18 cellular contexts compared by ENCODE assay signal in genomic region chr12:49340971-49341776, GRCh38. TPM values are rescaled to one million over a fixed set of nuclear protein-coding genes. Genes with fewer than 3 reads are reported as not detected.
DNase-seq lines count a peak whose midpoint lies in the region; ATAC-seq, FAIRE-seq and TF ChIP-seq lines count a peak whose summit lies in the region.
"Had no signal": no experiment of that assay in that cellular context is flagged by ENCODE, and none has a peak within 500 bp of the region (broad histone marks: within the 10 kb centered on the region; RNA-seq: fewer than 3 reads in every experiment).

No MANE protein-coding gene starts in this region.

- no peak overlapping the region for H3K4me2 ChIP-seq in IMR-90 (ENCODE audit: low read depth, low read length)
- 0 out of 2 replicates have a peak overlapping the region, but pooled peaks have one; percentile 87 for H3K4me2 ChIP-seq in HepG2 (ENCODE audit: low read depth, low read length)

- H3K27me3 Mint-ChIP-seq in activated CD4-positive, alpha-beta T cell treated with anti-CD3 and anti-CD28 coated beads, Interleukin-2, amount 10 ng/mL, durations not matched to agents 7 days and 5 days = peaks cover 86% of the 10 kb centered on the region

- TF ChIP-seq POLR2A in IMR-90 (IDR thresholded peaks at IDR 0.05; ENCODE audit: low read depth, low read length) (no peak), HepG2 (IDR thresholded peaks at IDR 0.05; ENCODE audit: insufficient read depth in 1 of 2, low read depth in 2 of 2, low read length in 2 of 2) (no peak)

- no peak for TF ChIP-seq CTCF in 22Rv1 (IDR thresholded peaks at IDR 0.05)
- TF ChIP-seq CTCF in IMR-90 (conservative IDR thresholded peaks at IDR 0.05; ENCODE audit: low read depth, low read length) = no peak
- TF ChIP-seq CTCF in HepG2 (CRISPR knock-in tag; IDR thresholded peaks at IDR 0.05) = no peak

- no peak for TF ChIP-seq EP300 in HepG2 (IDR thresholded peaks at IDR 0.05; ENCODE audit: low read depth in 2 of 2, low read length in 2 of 2)
- TF ChIP-seq EP300 in HepG2 (CRISPR knock-in tag; IDR thresholded peaks at IDR 0.05; ENCODE audit: borderline replicate concordance) = no peak

- peak overlapping the region; percentile 11; the same call in 1 of the 2 replicates for H3K23ac ChIP-seq in IMR-90 (ENCODE audit: low read depth, low read length)

- H3K27ac ChIP-seq in 22Rv1 (0 out of 2 replicates have a peak overlapping the region, but pooled peaks have one; percentile 25), IMR-90 (ENCODE audit: insufficient read depth, low read length) (no peak overlapping the region), HepG2 (ENCODE audit: extremely low read length, insufficient read depth, low read length) (no peak overlapping the region)
- H3K27ac ChIP-seq: prostate gland, thoracic aorta had no signal

- H2BK5ac ChIP-seq in IMR-90 (ENCODE audit: low read depth, low read length, poor library complexity, severe bottlenecking) = no peak overlapping the region

- H3K18ac ChIP-seq in IMR-90 (ENCODE audit: low read depth, low read length) = no peak overlapping the region

- H2BK20ac ChIP-seq in IMR-90 (ENCODE audit: low read depth, low read length) = no peak overlapping the region

- no peak overlapping the region for H3K4ac ChIP-seq in IMR-90 (ENCODE audit: low read depth, low read length)

- TF ChIP-seq RAD21 in IMR-90 (IDR thresholded peaks at IDR 0.05; ENCODE audit: low read length) (no peak), HepG2 (CRISPR knock-in tag; IDR thresholded peaks at IDR 0.05) (no peak)

- in situ Hi-C loops in IMR-90 (cut with MboI; ENCODE audit: low sequenced_read_pairs) = no loop called here
- in situ Hi-C loops in HepG2 (cut with HindIII; ENCODE audit: extremely low pct_ligation_motif_present, low pct_unique_long_range_greater_than_20kb) = loop anchor here (10.0 kb wide), 1 partner anchor 56 kb away; no protein-coding TSS in a partner anchor

- dilution Hi-C loops in IMR-90 (cut with HindIII; ENCODE audit: low sequenced_read_pairs, unreplicated experiment) = no loop called here

- FAIRE-seq in HepG2 (lab: Jason Lieb, UNC) = no peak
- FAIRE-seq: astrocyte, HTR-8/SVneo, TTC549 had no signal

- WGBS in IMR-90 (ENCODE audit: extremely low coverage in 2 of 2, insufficient read length in 1 of 2), 2 experiments = 55% methylated on average over 2 of the region's 14 CpGs; no CpG with 5 or more reads in 1 of the 2 experiments
- 39% methylated on average over 11 of the region's 14 CpGs for WGBS in HepG2 (ENCODE audit: low lambda C conversion rate)

- no peaks in the 10 kb centered on the region for H3K79me2 ChIP-seq in HepG2 (ENCODE audit: insufficient read depth, low read length)

- no peak overlapping the region for H3K4me3 Mint-ChIP-seq in activated CD4-positive, alpha-beta T cell treated with anti-CD3 and anti-CD28 coated beads, Interleukin-2, amount 10 ng/mL, durations not matched to agents 7 days and 5 days
- H3K4me3 Mint-ChIP-seq: activated CD8-positive, alpha-beta T cell treated with anti-CD3 and anti-CD28 coated beads, Interleukin-2, amount 10 ng/mL, durations not matched to agents 7 days and 5 days had no signal

- H2BK15ac ChIP-seq in IMR-90 (ENCODE audit: low read depth, low read length) = no peak overlapping the region

- H3K4me1 ChIP-seq in IMR-90 (ENCODE audit: control insufficient read depth, insufficient read depth, low read length) = peaks cover 8% of the 10 kb centered on the region; the same call in 1 of the 2 replicates
- H3K4me1 ChIP-seq in HepG2 (ENCODE audit: insufficient read depth, low read length) = peaks cover 47% of the 10 kb centered on the region

- no peak overlapping the region for H3K27ac Mint-ChIP-seq in activated CD4-positive, alpha-beta T cell treated with anti-CD3 and anti-CD28 coated beads, Interleukin-2, amount 10 ng/mL, durations not matched to agents 7 days and 5 days
- H3K27ac Mint-ChIP-seq: activated CD8-positive, alpha-beta T cell treated with anti-CD3 and anti-CD28 coated beads, Interleukin-2, amount 10 ng/mL, durations not matched to agents 7 days and 5 days; activated T-helper 17 cell treated with anti-CD3 and anti-CD28 coated beads, Interleukin-2, amount 50 U/mL, for 72 hours had no signal

- no peak overlapping the region for H4K91ac ChIP-seq in IMR-90 (ENCODE audit: insufficient read depth, low read depth, low read length)

- intact Hi-C loops in IMR-90 (cut with micrococcal nuclease) = no loop called here
- intact Hi-C loops in HepG2 (cut with micrococcal nuclease; ENCODE audit: unreplicated experiment) = no loop called here

- no peak overlapping the region for H3K14ac ChIP-seq in IMR-90 (replicated peaks; ENCODE audit: low read depth, low read length)

- H2AFZ ChIP-seq in IMR-90 (replicated peaks; ENCODE audit: low read length, poor library complexity) (no peak overlapping the region), HepG2 (ENCODE audit: low read length) (no peak overlapping the region)

- no peaks in the 10 kb centered on the region for H3K9me3 Mint-ChIP-seq in activated CD4-positive, alpha-beta T cell treated with anti-CD3 and anti-CD28 coated beads, Interleukin-2, amount 10 ng/mL, durations not matched to agents 7 days and 5 days
- H3K9me3 Mint-ChIP-seq: activated T-helper 17 cell treated with anti-CD3 and anti-CD28 coated beads, Interleukin-2, amount 50 U/mL, for 72 hours had no signal

- no peaks in the 10 kb centered on the region for H3K36me3 Mint-ChIP-seq in activated CD4-positive, alpha-beta T cell treated with anti-CD3 and anti-CD28 coated beads, Interleukin-2, amount 10 ng/mL, durations not matched to agents 7 days and 5 days (ENCODE audit: low read depth)

- POLR2A ChIA-PET in IMR-90 (lab: Charles Lee; ENCODE audit: unreplicated experiment) = no interaction called here
- POLR2A ChIA-PET in HepG2 (lab: Yijun Ruan, JAX) = interaction anchor here (1.1 to 1.7 kb wide), 3 partner anchors 9 to 400 kb away, joined by 4 to 10 read pairs (median 7); partner anchors contain the start of genes TMBIM6 and TROAP
- POLR2A ChIA-PET in activated CD4-positive, alpha-beta T cell treated with anti-CD3 and anti-CD28 coated beads, Interleukin-2, amount 10 ng/mL, durations not matched to agents 7 days and 5 days (lab: Charles Lee) = no interaction called here

- no peak overlapping the region for H2AK5ac ChIP-seq in IMR-90 (ENCODE audit: low read depth, low read length)

- H2AK9ac ChIP-seq in IMR-90 (replicated peaks; ENCODE audit: low read depth, low read length, poor library complexity) = no peak overlapping the region

- H3K9me1 ChIP-seq in IMR-90 (ENCODE audit: insufficient read depth, low read length) = peaks cover 5% of the 10 kb centered on the region; the same call in 1 of the 2 replicates

- H3K4me1 Mint-ChIP-seq in activated CD4-positive, alpha-beta T cell treated with anti-CD3 and anti-CD28 coated beads, Interleukin-2, amount 10 ng/mL, durations not matched to agents 7 days and 5 days = peaks cover 34% of the 10 kb centered on the region

- H4K20me1 ChIP-seq in IMR-90 (ENCODE audit: insufficient read depth, low read length) = 0 out of 2 replicates have a peak, but pooled peaks cover 5% of the 10 kb centered on the region
- 0 out of 2 replicates have a peak, but pooled peaks cover 6% of the 10 kb centered on the region for H4K20me1 ChIP-seq in HepG2 (ENCODE audit: insufficient read depth, low read length)

- CTCF ChIA-PET in IMR-90 (lab: Yijun Ruan, JAX) (interaction anchor here (0.6 to 2.9 kb wide), 5 partner anchors 9 to 53 kb away, joined by 3 to 24 read pairs (median 4); partner anchors contain the start of gene TROAP), HepG2 (lab: Yijun Ruan, JAX; ENCODE audit: low intra/inter-chr PET ratio, low total read pairs) (interaction anchor here (1.6 to 3.7 kb wide), 2 partner anchors 9 to 173 kb away, joined by 4 to 56 read pairs; no protein-coding TSS in a partner anchor)
- CTCF ChIA-PET in activated CD4-positive, alpha-beta T cell treated with anti-CD3 and anti-CD28 coated beads, Interleukin-2, amount 10 ng/mL, durations not matched to agents 7 days and 5 days (lab: Charles Lee) = interaction anchor here (0.7 to 4.0 kb wide), 16 partner anchors 9 to 170 kb away, joined by 3 to 32 read pairs (median 4); partner anchors contain the start of genes PRPH, SPATS2 and TROAP

- BruUV-seq in IMR-90 (replicated peaks; lab: Mats Ljungman, UMichigan) = no TSS peak
- no TSS peak for BruUV-seq in HepG2 (replicated peaks; lab: Mats Ljungman, UMichigan)

- H3K4me3 ChIP-seq in IMR-90 (ENCODE audit: insufficient read depth, low read depth, low read length) = no peak overlapping the region
- peak overlapping the region in 1 of 3 experiments; percentile 71; a peak in 1 of 6 replicates for H3K4me3 ChIP-seq in HepG2 (replicated peaks in 1 of 3; ENCODE audit: insufficient read depth in 1 of 3, low read depth in 2 of 3, low read length in 3 of 3)

- H4K8ac ChIP-seq in IMR-90 (ENCODE audit: low read depth in 2 of 2, low read length in 2 of 2) = no peak overlapping the region

- H3K56ac ChIP-seq in IMR-90 (ENCODE audit: extremely low read depth, insufficient read depth, low read length) = no peak overlapping the region

- H3K36me3 ChIP-seq in IMR-90 (ENCODE audit: control insufficient read depth, insufficient read depth, low read length) (no peaks in the 10 kb centered on the region), HepG2 (replicated peaks in 1 of 2; ENCODE audit: control insufficient read depth in 1 of 2, insufficient read depth in 2 of 2, low read length in 2 of 2) (no peaks in the 10 kb centered on the region)
- H3K36me3 ChIP-seq: prostate gland, thoracic aorta had no signal

- DNase-seq in IMR-90 (no peak), HepG2 (ENCODE audit: low spot score) (no peak), NCI-H345 (lab: John Stamatoyannopoulos, UW) (no peak)
- no peak for DNase-seq in activated CD4-positive, alpha-beta T cell treated with anti-CD3 and anti-CD28 coated beads, Interleukin-2, amount 10 ng/mL, durations not matched to agents 7 days and 5 days
- DNase-seq in stimulated activated CD4-positive, alpha-beta T cell treated with anti-CD3 and anti-CD28 coated beads, Interleukin-2, amount 100 ng/mL, for 24 hours = no peak
- DNase-seq: activated CD8-positive, alpha-beta T cell treated with anti-CD3 and anti-CD28 coated beads, Interleukin-2, amount 10 ng/mL, durations not matched to agents 7 days and 5 days; NCI-H1048 had no signal

- no peaks in the 10 kb centered on the region for H3K9me3 ChIP-seq in IMR-90 (ENCODE audit: control insufficient read depth, insufficient read depth, low read length)
- no peaks in the 10 kb centered on the region for H3K9me3 ChIP-seq in HepG2 (ENCODE audit: low read length)
- H3K9me3 ChIP-seq: Caco-2, prostate gland, thoracic aorta had no signal

- H3K79me1 ChIP-seq in IMR-90 (ENCODE audit: low read depth in 1 of 2, low read length in 2 of 2) = no peaks in the 10 kb centered on the region

- no peak overlapping the region for H3K9ac ChIP-seq in IMR-90 (ENCODE audit: low read depth, low read length)
- H3K9ac ChIP-seq in HepG2 (ENCODE audit: insufficient read depth, low read depth, low read length) = no peak overlapping the region

- no peak overlapping the region for H4K5ac ChIP-seq in IMR-90 (ENCODE audit: low read depth, low read length)

- H2BK120ac ChIP-seq in IMR-90 (ENCODE audit: low read depth, low read length) = no peak overlapping the region

- no peak for ATAC-seq in IMR-90 (ENCODE audit: low read depth)
- ATAC-seq in HepG2 = no peak
- ATAC-seq: activated CD8-positive, alpha-beta T cell treated with anti-CD3 and anti-CD28 coated beads, Interleukin-2, amount 10 ng/mL, durations not matched to agents 7 days and 5 days had no signal

- H3K27me3 ChIP-seq in IMR-90 (ENCODE audit: control insufficient read depth, insufficient read depth, low read length) (peaks cover 87% of the 10 kb centered on the region), HepG2 (ENCODE audit: control insufficient read depth in 1 of 2, insufficient read depth in 2 of 2, low read length in 2 of 2) (peaks cover 20 to 88% of the 10 kb centered on the region in 2 experiments; a peak in 4 of 5 replicates)

RNA-seq across cellular contexts. Expression of gene C1QL4, which starts 4.2 kb away (rescaled TPM):
- total RNA-seq in IMR-90 (2012; rRNA removed) = 0.18 and 0.28 TPM in 2 replicates
- 0.46 and 0.60 TPM in 2 replicates for polyA plus RNA-seq in IMR-90 (2012; rRNA removed)
- polyA plus RNA-seq in IMR-90 (2012; cell fraction: cytosol; rRNA removed) = 0.55 and 0.96 TPM in 2 replicates
- 0.84 and 1.3 TPM in 2 replicates for polyA plus RNA-seq in IMR-90 (2012; cell fraction: nucleus; rRNA removed; ENCODE audit: low replicate concordance)
- not detected in 2 replicates for total RNA-seq in HepG2 (2016; rRNA removed; fragmentation: Illumina TruSeq; extraction: Trizol)
- total RNA-seq in HepG2 (2016; cell fraction: cytosol; rRNA removed; fragmentation: Illumina TruSeq; extraction: Trizol; ENCODE audit: low read depth) = not detected in 2 replicates
- not detected in 2 replicates for total RNA-seq in HepG2 (2016; cell fraction: insoluble cytoplasmic fraction; rRNA removed; fragmentation: Illumina TruSeq; extraction: Trizol)
- total RNA-seq in HepG2 (2016; cell fraction: membrane; rRNA removed; fragmentation: Illumina TruSeq; extraction: Trizol) = not detected in 2 replicates
- not detected in 2 replicates for total RNA-seq in HepG2 (2016; cell fraction: nucleus; rRNA removed; fragmentation: Illumina TruSeq; extraction: Trizol)
- polyA plus RNA-seq in HepG2 (2011; rRNA removed) = 0.03 TPM in 2 replicates
- 0.06 and 0.08 TPM in 2 replicates for polyA plus RNA-seq in HepG2 (2011; cell fraction: cytosol; rRNA removed)
- 0.07 TPM in 1 of 2 replicates, not detected in the other for polyA plus RNA-seq in HepG2 (2011; cell fraction: nucleus; rRNA removed)
- polyA plus RNA-seq in HepG2 (2012) = 0.07 and 0.12 TPM in 2 replicates
- polyA plus RNA-seq in HepG2 (2016; cell fraction: cytosol; fragmentation: Illumina TruSeq; extraction: Trizol; ENCODE audit: low read depth) = not detected in 2 replicates
- polyA plus RNA-seq in HepG2 (2016; cell fraction: insoluble cytoplasmic fraction; fragmentation: Illumina TruSeq; extraction: Trizol; ENCODE audit: low read depth) = not detected in 2 replicates
- not detected in 2 replicates for polyA plus RNA-seq in HepG2 (2016; cell fraction: membrane; fragmentation: Illumina TruSeq; extraction: Trizol; ENCODE audit: low read depth)
- not detected in 2 replicates for polyA plus RNA-seq in HepG2 (2016; cell fraction: nucleus; fragmentation: Illumina TruSeq; extraction: Trizol; ENCODE audit: insufficient read depth, low read depth)
- polyA minus RNA-seq in HepG2 (2011; rRNA and poly(A)+ RNA removed; ENCODE audit: low replicate concordance) = 0.09 TPM in 1 of 2 replicates, not detected in the other
- not detected in 2 replicates for polyA minus RNA-seq in HepG2 (2011; cell fraction: cytosol; rRNA and poly(A)+ RNA removed)
- not detected in 2 replicates for polyA minus RNA-seq in HepG2 (2011; cell fraction: nucleus; rRNA and poly(A)+ RNA removed)
- not detected for total RNA-seq in activated CD4-positive, alpha-beta T cell treated with anti-CD3 and anti-CD28 coated beads, Interleukin-2, amount 10 ng/mL, durations not matched to agents 7 days and 5 days
- total RNA-seq: activated CD8-positive, alpha-beta T cell treated with anti-CD3 and anti-CD28 coated beads, Interleukin-2, amount 10 ng/mL, durations not matched to agents 7 days and 5 days; activated T-helper 17 cell treated with anti-CD3 and anti-CD28 coated beads, Interleukin-2, amount 50 U/mL, for 72 hours; dermis microvascular lymphatic vessel endothelial cell; thoracic aorta had no signal
- polyA plus RNA-seq: fibroblast of lung had no signal

RNA-seq across cellular contexts. Expression of gene DNAJC22, which starts 5.5 kb away (rescaled TPM):
- 6.7 and 8.1 TPM in 2 replicates for total RNA-seq in IMR-90 (2012; rRNA removed)
- 8.1 and 8.2 TPM in 2 replicates for polyA plus RNA-seq in IMR-90 (2012; rRNA removed)
- 4.2 and 6.7 TPM in 2 replicates for polyA plus RNA-seq in IMR-90 (2012; cell fraction: cytosol; rRNA removed)
- 10.5 and 11.0 TPM in 2 replicates for polyA plus RNA-seq in IMR-90 (2012; cell fraction: nucleus; rRNA removed; ENCODE audit: low replicate concordance)
- 23.0 and 31.7 TPM in 2 replicates for total RNA-seq in HepG2 (2016; rRNA removed; fragmentation: Illumina TruSeq; extraction: Trizol)
- total RNA-seq in HepG2 (2016; cell fraction: cytosol; rRNA removed; fragmentation: Illumina TruSeq; extraction: Trizol; ENCODE audit: low read depth) = 8.6 and 10.6 TPM in 2 replicates
- total RNA-seq in HepG2 (2016; cell fraction: insoluble cytoplasmic fraction; rRNA removed; fragmentation: Illumina TruSeq; extraction: Trizol) = 28.2 and 31.3 TPM in 2 replicates
- total RNA-seq in HepG2 (2016; cell fraction: membrane; rRNA removed; fragmentation: Illumina TruSeq; extraction: Trizol) = 31.0 and 32.2 TPM in 2 replicates
- 18.7 and 28.7 TPM in 2 replicates for total RNA-seq in HepG2 (2016; cell fraction: nucleus; rRNA removed; fragmentation: Illumina TruSeq; extraction: Trizol)
- 25.2 and 25.3 TPM in 2 replicates for polyA plus RNA-seq in HepG2 (2011; rRNA removed)
- polyA plus RNA-seq in HepG2 (2011; cell fraction: cytosol; rRNA removed) = 21.8 and 23.4 TPM in 2 replicates
- polyA plus RNA-seq in HepG2 (2011; cell fraction: nucleus; rRNA removed) = 17.7 and 19.2 TPM in 2 replicates
- 12.3 and 19.2 TPM in 2 replicates for polyA plus RNA-seq in HepG2 (2012)
- 8.0 and 8.6 TPM in 2 replicates for polyA plus RNA-seq in HepG2 (2016; cell fraction: cytosol; fragmentation: Illumina TruSeq; extraction: Trizol; ENCODE audit: low read depth)
- polyA plus RNA-seq in HepG2 (2016; cell fraction: insoluble cytoplasmic fraction; fragmentation: Illumina TruSeq; extraction: Trizol; ENCODE audit: low read depth) = 23.5 TPM in 2 replicates
- 19.8 and 20.5 TPM in 2 replicates for polyA plus RNA-seq in HepG2 (2016; cell fraction: membrane; fragmentation: Illumina TruSeq; extraction: Trizol; ENCODE audit: low read depth)
- polyA plus RNA-seq in HepG2 (2016; cell fraction: nucleus; fragmentation: Illumina TruSeq; extraction: Trizol; ENCODE audit: insufficient read depth, low read depth) = 33.4 and 37.4 TPM in 2 replicates
- 5.2 and 42.6 TPM in 2 replicates for polyA minus RNA-seq in HepG2 (2011; rRNA and poly(A)+ RNA removed; ENCODE audit: low replicate concordance)
- 11.0 and 11.7 TPM in 2 replicates for polyA minus RNA-seq in HepG2 (2011; cell fraction: cytosol; rRNA and poly(A)+ RNA removed)
- 13.9 and 17.5 TPM in 2 replicates for polyA minus RNA-seq in HepG2 (2011; cell fraction: nucleus; rRNA and poly(A)+ RNA removed)
- not detected for total RNA-seq in activated CD4-positive, alpha-beta T cell treated with anti-CD3 and anti-CD28 coated beads, Interleukin-2, amount 10 ng/mL, durations not matched to agents 7 days and 5 days
- total RNA-seq: activated T-helper 17 cell treated with anti-CD3 and anti-CD28 coated beads, Interleukin-2, amount 50 U/mL, for 72 hours had no signal

RNA-seq across cellular contexts. Expression of gene TROAP, which starts 18.1 kb away (rescaled TPM):
- 15.6 and 21.5 TPM in 2 replicates for total RNA-seq in IMR-90 (2012; rRNA removed)
- polyA plus RNA-seq in IMR-90 (2012; rRNA removed) = 29.3 and 46.0 TPM in 2 replicates
- 13.7 and 15.7 TPM in 2 replicates for polyA plus RNA-seq in IMR-90 (2012; cell fraction: cytosol; rRNA removed)
- polyA plus RNA-seq in IMR-90 (2012; cell fraction: nucleus; rRNA removed; ENCODE audit: low replicate concordance) = 36.7 and 80.0 TPM in 2 replicates
- total RNA-seq in HepG2 (2016; rRNA removed; fragmentation: Illumina TruSeq; extraction: Trizol) = 27.0 and 30.9 TPM in 2 replicates
- total RNA-seq in HepG2 (2016; cell fraction: cytosol; rRNA removed; fragmentation: Illumina TruSeq; extraction: Trizol; ENCODE audit: low read depth) = 39.0 and 40.8 TPM in 2 replicates
- total RNA-seq in HepG2 (2016; cell fraction: insoluble cytoplasmic fraction; rRNA removed; fragmentation: Illumina TruSeq; extraction: Trizol) = 23.8 and 32.4 TPM in 2 replicates
- 29.7 and 31.6 TPM in 2 replicates for total RNA-seq in HepG2 (2016; cell fraction: membrane; rRNA removed; fragmentation: Illumina TruSeq; extraction: Trizol)
- total RNA-seq in HepG2 (2016; cell fraction: nucleus; rRNA removed; fragmentation: Illumina TruSeq; extraction: Trizol) = 29.6 and 32.8 TPM in 2 replicates
- 14.8 and 22.5 TPM in 2 replicates for polyA plus RNA-seq in HepG2 (2011; rRNA removed)
- 5.9 and 12.4 TPM in 2 replicates for polyA plus RNA-seq in HepG2 (2011; cell fraction: cytosol; rRNA removed)
- 41.8 and 61.6 TPM in 2 replicates for polyA plus RNA-seq in HepG2 (2011; cell fraction: nucleus; rRNA removed)
- polyA plus RNA-seq in HepG2 (2012) = 10.3 and 16.7 TPM in 2 replicates
- polyA plus RNA-seq in HepG2 (2016; cell fraction: cytosol; fragmentation: Illumina TruSeq; extraction: Trizol; ENCODE audit: low read depth) = 31.5 and 36.5 TPM in 2 replicates
- 34.0 and 36.9 TPM in 2 replicates for polyA plus RNA-seq in HepG2 (2016; cell fraction: insoluble cytoplasmic fraction; fragmentation: Illumina TruSeq; extraction: Trizol; ENCODE audit: low read depth)
- 22.9 and 31.7 TPM in 2 replicates for polyA plus RNA-seq in HepG2 (2016; cell fraction: membrane; fragmentation: Illumina TruSeq; extraction: Trizol; ENCODE audit: low read depth)
- polyA plus RNA-seq in HepG2 (2016; cell fraction: nucleus; fragmentation: Illumina TruSeq; extraction: Trizol; ENCODE audit: insufficient read depth, low read depth) = 91.9 and 95.0 TPM in 2 replicates
- 20.0 and 123 TPM in 2 replicates for polyA minus RNA-seq in HepG2 (2011; rRNA and poly(A)+ RNA removed; ENCODE audit: low replicate concordance)
- 6.9 and 7.2 TPM in 2 replicates for polyA minus RNA-seq in HepG2 (2011; cell fraction: cytosol; rRNA and poly(A)+ RNA removed)
- polyA minus RNA-seq in HepG2 (2011; cell fraction: nucleus; rRNA and poly(A)+ RNA removed) = 28.0 and 47.6 TPM in 2 replicates
- total RNA-seq in activated CD4-positive, alpha-beta T cell treated with anti-CD3 and anti-CD28 coated beads, Interleukin-2, amount 10 ng/mL, durations not matched to agents 7 days and 5 days = 100 to 1,000 TPM; 111 to 115 TPM

RNA-seq across cellular contexts. Expression of gene SPATS2, which starts 26.1 kb away (rescaled TPM):
- total RNA-seq in IMR-90 (2012; rRNA removed) (44.7 and 63.3 TPM in 2 replicates), HepG2 (2016; rRNA removed; fragmentation: Illumina TruSeq; extraction: Trizol) (19.3 and 27.2 TPM in 2 replicates)
- polyA plus RNA-seq in IMR-90 (2012; rRNA removed) (45.0 and 50.6 TPM in 2 replicates), HepG2 (2011; rRNA removed) (24.9 and 28.1 TPM in 2 replicates)
- 16.7 and 46.0 TPM in 2 replicates for polyA plus RNA-seq in IMR-90 (2012; cell fraction: cytosol; rRNA removed)
- polyA plus RNA-seq in IMR-90 (2012; cell fraction: nucleus; rRNA removed; ENCODE audit: low replicate concordance) = 23.4 and 62.3 TPM in 2 replicates
- total RNA-seq in HepG2 (2016; cell fraction: cytosol; rRNA removed; fragmentation: Illumina TruSeq; extraction: Trizol; ENCODE audit: low read depth) = 20.9 and 21.2 TPM in 2 replicates
- total RNA-seq in HepG2 (2016; cell fraction: insoluble cytoplasmic fraction; rRNA removed; fragmentation: Illumina TruSeq; extraction: Trizol) = 19.2 and 23.0 TPM in 2 replicates
- total RNA-seq in HepG2 (2016; cell fraction: membrane; rRNA removed; fragmentation: Illumina TruSeq; extraction: Trizol) = 22.6 and 23.1 TPM in 2 replicates
- 16.9 and 19.5 TPM in 2 replicates for total RNA-seq in HepG2 (2016; cell fraction: nucleus; rRNA removed; fragmentation: Illumina TruSeq; extraction: Trizol)
- 16.7 and 21.9 TPM in 2 replicates for polyA plus RNA-seq in HepG2 (2011; cell fraction: cytosol; rRNA removed)
- 15.8 and 19.7 TPM in 2 replicates for polyA plus RNA-seq in HepG2 (2011; cell fraction: nucleus; rRNA removed)
- 13.4 and 17.4 TPM in 2 replicates for polyA plus RNA-seq in HepG2 (2012)
- 5.2 and 7.9 TPM in 2 replicates for polyA plus RNA-seq in HepG2 (2016; cell fraction: cytosol; fragmentation: Illumina TruSeq; extraction: Trizol; ENCODE audit: low read depth)
- polyA plus RNA-seq in HepG2 (2016; cell fraction: insoluble cytoplasmic fraction; fragmentation: Illumina TruSeq; extraction: Trizol; ENCODE audit: low read depth) = 30.6 and 32.3 TPM in 2 replicates
- polyA plus RNA-seq in HepG2 (2016; cell fraction: membrane; fragmentation: Illumina TruSeq; extraction: Trizol; ENCODE audit: low read depth) = 16.0 and 17.8 TPM in 2 replicates
- 32.3 and 37.2 TPM in 2 replicates for polyA plus RNA-seq in HepG2 (2016; cell fraction: nucleus; fragmentation: Illumina TruSeq; extraction: Trizol; ENCODE audit: insufficient read depth, low read depth)
- polyA minus RNA-seq in HepG2 (2011; rRNA and poly(A)+ RNA removed; ENCODE audit: low replicate concordance) = 36.5 and 107 TPM in 2 replicates
- 22.7 and 27.1 TPM in 2 replicates for polyA minus RNA-seq in HepG2 (2011; cell fraction: cytosol; rRNA and poly(A)+ RNA removed)
- 41.5 and 48.9 TPM in 2 replicates for polyA minus RNA-seq in HepG2 (2011; cell fraction: nucleus; rRNA and poly(A)+ RNA removed)
- total RNA-seq in activated CD4-positive, alpha-beta T cell treated with anti-CD3 and anti-CD28 coated beads, Interleukin-2, amount 10 ng/mL, durations not matched to agents 7 days and 5 days = 10 to 100 TPM; 12.8 to 20.3 TPM

RNA-seq across cellular contexts. Expression of gene PRPH, which starts 46.2 kb away (rescaled TPM):
- total RNA-seq in IMR-90 (2012; rRNA removed) (not detected in 2 replicates), HepG2 (2016; rRNA removed; fragmentation: Illumina TruSeq; extraction: Trizol) (not detected in 2 replicates)
- polyA plus RNA-seq in IMR-90 (2012; rRNA removed) (not detected in 2 replicates), HepG2 (2011; rRNA removed) (0.12 and 0.51 TPM in 2 replicates)
- 0.02 TPM in 1 of 2 replicates, not detected in the other for polyA plus RNA-seq in IMR-90 (2012; cell fraction: cytosol; rRNA removed)
- polyA plus RNA-seq in IMR-90 (2012; cell fraction: nucleus; rRNA removed; ENCODE audit: low replicate concordance) = 0.29 and 0.49 TPM in 2 replicates
- not detected in 2 replicates for total RNA-seq in HepG2 (2016; cell fraction: cytosol; rRNA removed; fragmentation: Illumina TruSeq; extraction: Trizol; ENCODE audit: low read depth)
- total RNA-seq in HepG2 (2016; cell fraction: insoluble cytoplasmic fraction; rRNA removed; fragmentation: Illumina TruSeq; extraction: Trizol) = not detected in 2 replicates
- not detected in 2 replicates for total RNA-seq in HepG2 (2016; cell fraction: membrane; rRNA removed; fragmentation: Illumina TruSeq; extraction: Trizol)
- total RNA-seq in HepG2 (2016; cell fraction: nucleus; rRNA removed; fragmentation: Illumina TruSeq; extraction: Trizol) = not detected in 2 replicates
- polyA plus RNA-seq in HepG2 (2011; cell fraction: cytosol; rRNA removed) = 0.44 and 0.54 TPM in 2 replicates
- 0.16 and 0.35 TPM in 2 replicates for polyA plus RNA-seq in HepG2 (2011; cell fraction: nucleus; rRNA removed)
- 0.36 TPM in 1 of 2 replicates, not detected in the other for polyA plus RNA-seq in HepG2 (2012)
- polyA plus RNA-seq in HepG2 (2016; cell fraction: cytosol; fragmentation: Illumina TruSeq; extraction: Trizol; ENCODE audit: low read depth) = not detected in 2 replicates
- not detected in 2 replicates for polyA plus RNA-seq in HepG2 (2016; cell fraction: insoluble cytoplasmic fraction; fragmentation: Illumina TruSeq; extraction: Trizol; ENCODE audit: low read depth)
- 0.17 TPM in 1 of 2 replicates, not detected in the other for polyA plus RNA-seq in HepG2 (2016; cell fraction: membrane; fragmentation: Illumina TruSeq; extraction: Trizol; ENCODE audit: low read depth)
- not detected in 2 replicates for polyA plus RNA-seq in HepG2 (2016; cell fraction: nucleus; fragmentation: Illumina TruSeq; extraction: Trizol; ENCODE audit: insufficient read depth, low read depth)
- polyA minus RNA-seq in HepG2 (2011; rRNA and poly(A)+ RNA removed; ENCODE audit: low replicate concordance) = 0.08 and 0.51 TPM in 2 replicates
- polyA minus RNA-seq in HepG2 (2011; cell fraction: cytosol; rRNA and poly(A)+ RNA removed) = not detected in 2 replicates
- polyA minus RNA-seq in HepG2 (2011; cell fraction: nucleus; rRNA and poly(A)+ RNA removed) = not detected in 2 replicates
- not detected for total RNA-seq in activated CD4-positive, alpha-beta T cell treated with anti-CD3 and anti-CD28 coated beads, Interleukin-2, amount 10 ng/mL, durations not matched to agents 7 days and 5 days
- total RNA-seq: A673; activated CD8-positive, alpha-beta T cell treated with anti-CD3 and anti-CD28 coated beads, Interleukin-2, amount 10 ng/mL, durations not matched to agents 7 days and 5 days; astrocyte; dermis microvascular lymphatic vessel endothelial cell had no signal
